Comparison of ENCODE assay signal across 1 cellular context in the genomic region with DNA sequence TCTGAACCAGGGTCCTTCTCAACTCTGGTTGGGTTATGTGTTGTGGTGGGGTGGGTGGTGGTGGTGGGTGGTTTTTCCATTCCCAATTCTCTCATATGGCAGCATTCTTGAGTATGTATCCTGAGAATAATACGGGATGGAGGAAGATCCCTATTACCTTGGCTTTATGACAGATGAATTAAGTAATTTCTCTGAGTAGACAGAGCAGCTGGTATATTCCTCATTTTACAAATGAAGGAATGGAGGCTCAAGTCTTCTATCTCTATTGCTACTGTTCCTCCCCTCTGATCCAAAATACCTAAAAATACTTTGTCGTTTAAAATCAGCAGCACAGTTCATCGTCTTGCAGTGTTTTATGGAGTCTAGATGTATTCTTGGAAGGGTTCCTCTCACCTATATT.
TF ChIP-seq lines count a peak whose summit lies in the region.

No MANE protein-coding gene starts in this region.

TF ChIP-seq in IMR-90, 13 proteins besides CTCF, POLR2A, EP300 and RAD21 (continued from another document):
- TF ChIP-seq, protein P1, sequence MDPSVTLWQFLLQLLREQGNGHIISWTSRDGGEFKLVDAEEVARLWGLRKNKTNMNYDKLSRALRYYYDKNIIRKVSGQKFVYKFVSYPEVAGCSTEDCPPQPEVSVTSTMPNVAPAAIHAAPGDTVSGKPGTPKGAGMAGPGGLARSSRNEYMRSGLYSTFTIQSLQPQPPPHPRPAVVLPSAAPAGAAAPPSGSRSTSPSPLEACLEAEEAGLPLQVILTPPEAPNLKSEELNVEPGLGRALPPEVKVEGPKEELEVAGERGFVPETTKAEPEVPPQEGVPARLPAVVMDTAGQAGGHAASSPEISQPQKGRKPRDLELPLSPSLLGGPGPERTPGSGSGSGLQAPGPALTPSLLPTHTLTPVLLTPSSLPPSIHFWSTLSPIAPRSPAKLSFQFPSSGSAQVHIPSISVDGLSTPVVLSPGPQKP (IDR thresholded peaks at IDR 0.05; ENCODE audit: borderline replicate concordance, low read depth, low read length), result no peak
- TF ChIP-seq CEBPB (IDR thresholded peaks at IDR 0.05; ENCODE audit: low read depth, low read length) (no peak), MXI1 (IDR thresholded peaks at IDR 0.05; ENCODE audit: borderline replicate concordance, low read depth, low read length) (no peak), RCOR1 (IDR thresholded peaks at IDR 0.05; ENCODE audit: insufficient replicate concordance, low read length) (no peak), NFE2L2 (IDR thresholded peaks at IDR 0.05; ENCODE audit: low read depth, low read length) (no peak), MAFK (IDR thresholded peaks at IDR 0.05; ENCODE audit: low read depth, low read length) (no peak), SMC3 (IDR thresholded peaks at IDR 0.05; ENCODE audit: low read depth, low read length) (no peak)
